In the genomic region with DNA sequence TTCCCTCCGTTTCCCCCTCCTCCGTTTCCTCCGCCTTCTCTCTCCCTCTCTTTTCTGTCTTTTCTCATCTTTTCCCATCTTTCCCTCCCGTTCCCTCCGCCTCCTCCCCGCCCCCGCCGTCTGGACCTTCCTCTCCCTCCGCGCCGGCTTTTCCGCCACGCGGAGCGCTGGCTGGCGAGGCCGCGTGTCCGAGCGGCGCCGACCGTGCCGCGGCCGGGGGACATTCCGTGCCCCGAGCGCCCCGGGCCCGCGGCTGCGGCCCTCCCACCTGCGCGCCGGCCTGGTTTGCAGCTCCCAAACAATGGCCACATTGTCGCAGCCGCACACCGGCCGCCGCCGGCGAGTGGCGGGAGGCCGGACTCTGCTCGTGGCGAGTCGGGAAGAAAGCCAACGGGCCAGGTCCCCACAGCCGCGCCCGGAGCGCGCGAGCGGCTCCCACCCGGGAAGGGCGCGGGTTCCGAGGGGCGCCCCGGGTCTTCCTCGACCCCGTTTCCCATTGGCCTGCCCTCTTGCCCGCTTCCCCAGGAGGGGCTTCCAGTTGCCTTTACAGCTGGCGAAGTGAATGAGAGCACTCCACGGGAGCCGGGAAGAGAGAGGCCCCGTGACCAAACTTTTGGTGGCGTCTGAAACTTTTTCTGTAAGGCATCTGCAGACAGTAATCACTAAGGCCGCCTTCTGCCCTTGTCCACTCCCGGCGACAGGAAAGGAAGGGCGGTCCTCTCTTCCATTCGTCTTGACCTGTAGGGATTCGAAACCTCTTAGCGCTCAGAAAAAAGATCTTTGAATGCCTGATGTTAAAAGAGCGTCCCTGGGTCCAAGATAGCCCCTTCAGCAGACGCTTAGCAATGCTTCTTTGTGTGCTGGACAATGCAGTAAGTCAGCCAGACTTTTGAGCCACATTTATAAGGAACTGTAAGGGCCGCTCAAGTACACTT, we compare ENCODE assay signal across 9 cellular contexts. TPM values are rescaled to one million over a fixed set of nuclear protein-coding genes. Genes with fewer than 3 reads are reported as not detected.
DNase-seq lines count a peak whose midpoint lies in the region; ATAC-seq, FAIRE-seq and TF ChIP-seq lines count a peak whose summit lies in the region.
"Had no signal": no experiment of that assay in that cellular context is flagged by ENCODE, and none has a peak within 500 bp of the region (broad histone marks: within the 10 kb centered on the region; RNA-seq: fewer than 3 reads in every experiment).

No MANE protein-coding gene starts in this region.

- TF ChIP-seq CTCF in cardiac fibroblast (IDR thresholded peaks at IDR 0.05; ENCODE audit: low read depth, low read length) (no peak), left lung (IDR thresholded peaks at IDR 0.05) (no peak), suprapubic skin (IDR thresholded peaks at IDR 0.05) (no peak)

- ATAC-seq in left lung (no peak), HG02885 (IDR thresholded peaks at IDR 0.05; ENCODE audit: poor library complexity, unreplicated experiment) (no peak)
- ATAC-seq: activated naive CD4-positive, alpha-beta T cell treated with anti-CD3 and anti-CD28 coated beads, Interleukin-2, amount 50 U/mL, for 72 hours had no signal

- no peak overlapping the region for H3K27ac Mint-ChIP-seq in activated CD4-positive, alpha-beta T cell treated with anti-CD3 and anti-CD28 coated beads, Interleukin-2, amount 10 ng/mL, durations not matched to agents 7 days and 5 days
- H3K27ac Mint-ChIP-seq: activated naive CD4-positive, alpha-beta T cell treated with anti-CD3 and anti-CD28 coated beads, Interleukin-2, amount 50 U/mL, for 72 hours had no signal

- POLR2A ChIA-PET in activated CD4-positive, alpha-beta T cell treated with anti-CD3 and anti-CD28 coated beads, Interleukin-2, amount 10 ng/mL, durations not matched to agents 7 days and 5 days (lab: Charles Lee), result no interaction called here

- peak overlapping the region; percentile 15 to 33 for H3K4me3 ChIP-seq in cardiac fibroblast (replicated peaks in 1 of 2; ENCODE audit: low read depth in 2 of 2, low read length in 2 of 2)
- peak overlapping the region; percentile 13 for H3K4me3 ChIP-seq in left lung
- H3K4me3 ChIP-seq in suprapubic skin, result peak overlapping the region; percentile 49

- H3K4me1 Mint-ChIP-seq in activated CD4-positive, alpha-beta T cell treated with anti-CD3 and anti-CD28 coated beads, Interleukin-2, amount 10 ng/mL, durations not matched to agents 7 days and 5 days, result peaks cover 5% of the 10 kb centered on the region

- CTCF ChIA-PET in activated CD4-positive, alpha-beta T cell treated with anti-CD3 and anti-CD28 coated beads, Interleukin-2, amount 10 ng/mL, durations not matched to agents 7 days and 5 days (lab: Charles Lee), result no interaction called here

- 36% methylated on average over 47 of the region's 80 CpGs for WGBS in suprapubic skin

- DNase-seq in HTR-8/SVneo (ENCODE audit: insufficient read length, low spot score) (no peak), cardiac fibroblast (ENCODE audit: low read depth in 2 of 2) (peak in 1 of 2 donors; percentile 19), left lung (peak in 1 of 2 donors; percentile 78), suprapubic skin (ENCODE audit: low spot score in 2 of 2) (no peak), NCI-H128 (lab: John Stamatoyannopoulos, UW; ENCODE audit: unreplicated experiment) (no peak)
- DNase-seq in activated CD4-positive, alpha-beta T cell treated with anti-CD3 and anti-CD28 coated beads, Interleukin-2, amount 10 ng/mL, durations not matched to agents 7 days and 5 days, result no peak
- DNase-seq: NCI-H1436 treated with DMSO at 0.1 percent for 48 hours had no signal

- no peaks in the 10 kb centered on the region for H3K36me3 Mint-ChIP-seq in activated CD4-positive, alpha-beta T cell treated with anti-CD3 and anti-CD28 coated beads, Interleukin-2, amount 10 ng/mL, durations not matched to agents 7 days and 5 days (ENCODE audit: low read depth)
- H3K36me3 Mint-ChIP-seq: activated naive CD4-positive, alpha-beta T cell treated with anti-CD3 and anti-CD28 coated beads, Interleukin-2, amount 50 U/mL, for 72 hours had no signal

- H3K36me3 ChIP-seq in left lung (no peaks in the 10 kb centered on the region), suprapubic skin (no peaks in the 10 kb centered on the region)

- peaks cover 74% of the 10 kb centered on the region for H3K27me3 Mint-ChIP-seq in activated CD4-positive, alpha-beta T cell treated with anti-CD3 and anti-CD28 coated beads, Interleukin-2, amount 10 ng/mL, durations not matched to agents 7 days and 5 days

- intact Hi-C loops in left lung (cut with DNase I), result no loop called here

- H3K4me1 ChIP-seq in left lung (peaks cover 14 to 22% of the 10 kb centered on the region in 2 donors), suprapubic skin (peaks cover 36% of the 10 kb centered on the region)

- H3K27me3 ChIP-seq in left lung, result peaks cover 56 to 93% of the 10 kb centered on the region in 2 donors
- H3K27me3 ChIP-seq in suprapubic skin, result peaks cover 30% of the 10 kb centered on the region

- no peak for TF ChIP-seq POLR2A in suprapubic skin (IDR thresholded peaks at IDR 0.05)

- no peak overlapping the region for H3K4me3 Mint-ChIP-seq in activated CD4-positive, alpha-beta T cell treated with anti-CD3 and anti-CD28 coated beads, Interleukin-2, amount 10 ng/mL, durations not matched to agents 7 days and 5 days

- H3K27ac ChIP-seq in left lung (no peak overlapping the region), suprapubic skin (no peak overlapping the region)

- no peak for TF ChIP-seq EP300 in suprapubic skin (IDR thresholded peaks at IDR 0.05)

- peak; percentile 40 for FAIRE-seq in HTR-8/SVneo (lab: Jason Lieb, UNC)

- no peaks in the 10 kb centered on the region for H3K9me3 ChIP-seq in left lung
- H3K9me3 ChIP-seq in suprapubic skin, result no peaks in the 10 kb centered on the region

- H3K9me3 Mint-ChIP-seq in activated CD4-positive, alpha-beta T cell treated with anti-CD3 and anti-CD28 coated beads, Interleukin-2, amount 10 ng/mL, durations not matched to agents 7 days and 5 days, result no peaks in the 10 kb centered on the region
- H3K9me3 Mint-ChIP-seq: activated naive CD4-positive, alpha-beta T cell treated with anti-CD3 and anti-CD28 coated beads, Interleukin-2, amount 50 U/mL, for 72 hours had no signal

RNA-seq across cellular contexts. Expression of a gene that starts 6.1 kb away (rescaled TPM):
- total RNA-seq in left lung, result 10 to 100 TPM in 1 of 2 donors, 1 to 10 TPM in 1; 8.5 to 17.2 TPM
- 1 to 10 TPM; 1.9 to 7.9 (median 5.5) TPM for total RNA-seq in suprapubic skin
- total RNA-seq in activated CD4-positive, alpha-beta T cell treated with anti-CD3 and anti-CD28 coated beads, Interleukin-2, amount 10 ng/mL, durations not matched to agents 7 days and 5 days, result under 1 TPM; 0.07 to 0.12 TPM
- total RNA-seq: activated naive CD4-positive, alpha-beta T cell treated with anti-CD3 and anti-CD28 coated beads, Interleukin-2, amount 50 U/mL, for 72 hours had no signal
